13 cellular contexts compared by ENCODE assay signal in genomic region chr13:113555141-113555540, GRCh38.
"Had no signal": no experiment of that assay in that cellular context is flagged by ENCODE, and none has a peak within 500 bp of the region (broad histone marks: within the 10 kb centered on the region; RNA-seq: fewer than 3 reads in every experiment).

No MANE protein-coding gene starts in this region.

- DNase-seq: activated CD4-positive, alpha-beta T cell treated with anti-CD3 and anti-CD28 coated beads, Interleukin-2, amount 50 U/mL, for 48 hours; activated naive CD4-positive, alpha-beta T cell treated with anti-CD3 and anti-CD28 coated beads, Interleukin-2, amount 50 U/mL, for 16 hours; amniotic stem cell; body of pancreas; esophagus squamous epithelium; foreskin fibroblast; midbrain; SIG-M5; T-helper 17 cell; thyroid gland had no signal

- H3K27ac Mint-ChIP-seq: activated T-helper 1 cell treated with anti-CD3 and anti-CD28 coated beads, Interleukin-12 subunit alpha, Interleukin-12 subunit beta, Interleukin-2, Interleukin-4 antibody, amounts not matched to agents 30 ng/mL and 10 ng/mL and 1 ng/mL, durations not matched to agents 14 hours and 24 hours and 36 hours; T-helper 17 cell had no signal

- H3K4me1 ChIP-seq: body of pancreas, esophagus squamous epithelium, parathyroid adenoma had no signal

- H3K4me3 Mint-ChIP-seq: activated T-helper 1 cell treated with anti-CD3 and anti-CD28 coated beads, Interleukin-12 subunit alpha, Interleukin-12 subunit beta, Interleukin-2, Interleukin-4 antibody, amounts not matched to agents 30 ng/mL and 10 ng/mL and 1 ng/mL, durations not matched to agents 14 hours and 24 hours and 36 hours; T-helper 17 cell had no signal

- H3K36me3 ChIP-seq: thyroid gland had no signal

- H3K9me3 Mint-ChIP-seq: activated T-helper 1 cell treated with anti-CD3 and anti-CD28 coated beads, Interleukin-12 subunit alpha, Interleukin-12 subunit beta, Interleukin-2, Interleukin-4 antibody, amounts not matched to agents 30 ng/mL and 10 ng/mL and 1 ng/mL, durations not matched to agents 14 hours and 24 hours and 36 hours had no signal

- H3K4me3 ChIP-seq: body of pancreas, esophagus squamous epithelium, skin epidermis, thyroid gland had no signal

- H3K27me3 Mint-ChIP-seq: T-helper 17 cell had no signal

- H3K9me3 ChIP-seq: body of pancreas, esophagus squamous epithelium, thyroid gland had no signal

- H3K27me3 ChIP-seq: body of pancreas, esophagus squamous epithelium, thyroid gland had no signal

- ATAC-seq: body of pancreas, T-helper 17 cell had no signal

- H3K27ac ChIP-seq: body of pancreas, esophagus squamous epithelium, parathyroid adenoma, skin epidermis, thyroid gland had no signal
